In genomic region chrX:1442016-1442665, GRCh38 we compare ENCODE assay signal across 19 cellular contexts. TPM values are rescaled to one million over a fixed set of nuclear protein-coding genes. Genes with fewer than 3 reads are reported as not detected.
DNase-seq lines count a peak whose midpoint lies in the region; ATAC-seq and TF ChIP-seq lines count a peak whose summit lies in the region.
"Had no signal": no experiment of that assay in that cellular context is flagged by ENCODE, and none has a peak within 500 bp of the region (broad histone marks: within the 10 kb centered on the region; RNA-seq: fewer than 3 reads in every experiment).

No MANE protein-coding gene starts in this region.

- ATAC-seq in Right ventricle myocardium inferior (no peak), aorta (ENCODE audit: low FRiP score) (no peak)
- ATAC-seq: activated naive CD4-positive, alpha-beta T cell treated with anti-CD3 and anti-CD28 coated beads, Interleukin-2, amount 50 U/mL, for 72 hours; body of pancreas; natural killer cell treated with Interleukin-12 subunit alpha and Interleukin-12 subunit beta and Interleukin-15 and Interleukin-18, amount 100 ng/mL, for 72 hours had no signal

- no peaks in the 10 kb centered on the region for H3K27me3 ChIP-seq in right atrium auricular region
- no peaks in the 10 kb centered on the region for H3K27me3 ChIP-seq in aorta (ENCODE audit: control insufficient read depth in 1 of 2, insufficient read depth in 2 of 2, low read length in 1 of 2)
- H3K27me3 ChIP-seq: body of pancreas, hepatocyte, SJSA1 had no signal

- DNase-seq in Right ventricle myocardium inferior (ENCODE audit: missing footprints): peak; percentile 52
- no peak for DNase-seq in right atrium auricular region (ENCODE audit: low spot score)
- DNase-seq in activated CD8-positive, alpha-beta memory T cell treated with anti-CD3 and anti-CD28 coated beads, Interleukin-2, amount 50 U/mL, for 48 hours: peak; percentile 46
- peak; percentile 59 for DNase-seq in mesenteric fat pad (ENCODE audit: low spot score)
- DNase-seq in aorta: peak; percentile 33 to 46
- no peak for DNase-seq in cortex of kidney (lab: John Stamatoyannopoulos, UW)
- no peak for DNase-seq in Kasumi-1 (lab: John Stamatoyannopoulos, UW)
- DNase-seq: HFFc6; mesenchymal stem cell; NCI-H1694; NCI-H748 treated with DMSO at 0.1 percent for 48 hours; small intestine; stimulated activated CD4-positive, alpha-beta T cell treated with anti-CD3 and anti-CD28 coated beads, Interleukin-4, amount 100 ng/mL, for 4 hours had no signal

- H3K36me3 ChIP-seq in right atrium auricular region: peaks cover 12% of the 10 kb centered on the region
- peaks cover 0 to 2% of the 10 kb centered on the region in 2 donors for H3K36me3 ChIP-seq in aorta (ENCODE audit: control insufficient read depth in 1 of 2, insufficient read depth in 2 of 2, low read length in 1 of 2)
- H3K36me3 ChIP-seq: SJSA1 had no signal

- H3K9me3 ChIP-seq in right atrium auricular region (no peaks in the 10 kb centered on the region), aorta (ENCODE audit: control insufficient read depth, low read length) (no peaks in the 10 kb centered on the region)
- H3K9me3 ChIP-seq: body of pancreas, SJSA1 had no signal

- no peak overlapping the region for H3K27ac ChIP-seq in right atrium auricular region
- no peak overlapping the region for H3K27ac ChIP-seq in aorta (ENCODE audit: low read depth in 1 of 2, low read length in 2 of 2)
- H3K27ac ChIP-seq: body of pancreas, hepatocyte, SJSA1, VCaP had no signal

- WGBS in aorta, 2 donors: 97% methylated on average over 18 of the region's 18 CpGs

- H3K4me1 ChIP-seq in right atrium auricular region: no peaks in the 10 kb centered on the region
- no peaks in the 10 kb centered on the region for H3K4me1 ChIP-seq in aorta (ENCODE audit: control insufficient read depth in 1 of 2, insufficient read depth in 2 of 2, low read length in 2 of 2)
- H3K4me1 ChIP-seq: body of pancreas, SJSA1 had no signal

- no peak for TF ChIP-seq CTCF in right atrium auricular region (IDR thresholded peaks at IDR 0.05)

- intact Hi-C loops in Right ventricle myocardium inferior (cut with DNase I) (no loop called here), aorta (cut with DNase I) (no loop called here)

- H3K4me3 ChIP-seq in right atrium auricular region (no peak overlapping the region), aorta (ENCODE audit: low read length in 2 of 2) (no peak overlapping the region)
- H3K4me3 ChIP-seq: body of pancreas, hepatocyte, SJSA1 had no signal

RNA-seq across cellular contexts. Expression of gene ASMTL, which starts 10.6 kb away (rescaled TPM):
- total RNA-seq in Right ventricle myocardium inferior (33.1 TPM), right atrium auricular region (10 to 100 TPM; 20.1 to 31.9 TPM), mesenteric fat pad (20.8 TPM), aorta (10 to 100 TPM; 31.3 to 32.3 TPM)
- polyA plus RNA-seq in aorta: 10 to 100 TPM; 26.7 to 56.1 TPM

RNA-seq across cellular contexts. Expression of gene SLC25A6, which starts 50.2 kb away (rescaled TPM):
- total RNA-seq in Right ventricle myocardium inferior (145 TPM), right atrium auricular region (100 to 1,000 TPM; 109 to 157 TPM), mesenteric fat pad (331 TPM), aorta (100 to 1,000 TPM; 207 to 212 TPM)
- 100 to 1,000 TPM; 316 to 348 TPM for polyA plus RNA-seq in aorta

Comparison
In these comparisons a context has a peak if more than half of its experiments do, and no peak if none do; other contexts are left out.
1. DNase-seq: peak in Right ventricle myocardium inferior (single experiment), activated CD8-positive, alpha-beta memory T cell treated with anti-CD3 and anti-CD28 coated beads, Interleukin-2, amount 50 U/mL, for 48 hours (single experiment), mesenteric fat pad (single experiment) and aorta (2 of 2); none in right atrium auricular region (single experiment), cortex of kidney (single experiment) and Kasumi-1 (0 of 2).